11 cellular contexts compared by ENCODE assay signal in genomic region chr5:68086857-68087256, GRCh38.
A peak's percentile ranks its signal among the peaks of the same experiment; 100 is the strongest.
DNase-seq lines count a peak whose midpoint lies in the region; ATAC-seq and TF ChIP-seq lines count a peak whose summit lies in the region.
"Had no signal": no experiment of that assay in that cellular context is flagged by ENCODE, and none has a peak within 500 bp of the region (broad histone marks: within the 10 kb centered on the region; RNA-seq: fewer than 3 reads in every experiment).

No MANE protein-coding gene starts in this region.

- peak overlapping the region; percentile 76 for H3K27ac ChIP-seq in angular gyrus (ENCODE audit: low read depth, low read length)

- H3K27me3 Mint-ChIP-seq in type B pancreatic cell: peaks cover 7% of the 10 kb centered on the region

- no peak overlapping the region for H3K4me3 Mint-ChIP-seq in type B pancreatic cell
- H3K4me3 Mint-ChIP-seq: CD4-positive, alpha-beta memory T cell; WTC11 had no signal

- no peak overlapping the region for H3K4me3 ChIP-seq in BJ (ENCODE audit: low read depth, low read length)

- H3K36me3 Mint-ChIP-seq in type B pancreatic cell: peaks cover 3% of the 10 kb centered on the region
- H3K36me3 Mint-ChIP-seq: CD4-positive, alpha-beta memory T cell had no signal

- POLR2A ChIA-PET in BJ (lab: Charles Lee): interaction anchor here (0.7 kb wide), 1 partner anchor 393 kb away, joined by 3 read pairs; no protein-coding TSS in a partner anchor

- no peaks in the 10 kb centered on the region for H3K36me3 ChIP-seq in BJ (ENCODE audit: control insufficient read depth, insufficient read depth, low read length)

- TF ChIP-seq CTCF in BJ (IDR thresholded peaks at IDR 0.05; ENCODE audit: insufficient read depth, low read depth, low read length): no peak
- no peak for TF ChIP-seq CTCF in type B pancreatic cell (conservative IDR thresholded peaks at IDR 0.05)

- no peak overlapping the region for H3K27ac Mint-ChIP-seq in type B pancreatic cell
- H3K27ac Mint-ChIP-seq: CD4-positive, alpha-beta memory T cell; WTC11 had no signal

- intact Hi-C loops in Right ventricle myocardium superior (cut with DNase I): no loop called here

- ATAC-seq in Right ventricle myocardium superior (ENCODE audit: poor library complexity): peak; percentile 77
- no peak for ATAC-seq in GM18870 (IDR thresholded peaks at IDR 0.05; ENCODE audit: unreplicated experiment)
- no peak for ATAC-seq in HG03565 (IDR thresholded peaks at IDR 0.05; ENCODE audit: unreplicated experiment)
- ATAC-seq: WTC11 had no signal

- H3K4me1 Mint-ChIP-seq in type B pancreatic cell (ENCODE audit: unreplicated experiment): peaks cover 9% of the 10 kb centered on the region
- H3K4me1 Mint-ChIP-seq: CD4-positive, alpha-beta memory T cell; WTC11 had no signal

- peak; percentile 47 for DNase-seq in BJ (ENCODE audit: low read depth)
- DNase-seq in Right ventricle myocardium superior: peak; percentile 46
- DNase-seq in renal cortical epithelial cell (ENCODE audit: low read depth): peak; percentile 69
- DNase-seq in iPS-NIHi7 (ENCODE audit: extremely low spot score): no peak
- no peak for DNase-seq in type B pancreatic cell (ENCODE audit: extremely low spot score, unreplicated experiment)
- DNase-seq: activated effector memory CD4-positive, alpha-beta T cell treated with anti-CD3 and anti-CD28 coated beads, Interleukin-2, amount 50 U/mL, for 16 hours; CD4-positive, alpha-beta memory T cell had no signal

- CTCF ChIA-PET in BJ (lab: Yijun Ruan, JAX): interaction anchor here (0.7 kb wide), 1 partner anchor 793 kb away, joined by 3 read pairs; no protein-coding TSS in a partner anchor

- H3K9me3 Mint-ChIP-seq in type B pancreatic cell: peaks cover 8% of the 10 kb centered on the region

- H3K27me3 ChIP-seq in BJ (ENCODE audit: control insufficient read depth, insufficient read depth, low read length): no peaks in the 10 kb centered on the region

Comparison
In these comparisons a context has a peak if more than half of its experiments do, and no peak if none do; other contexts are left out.
1. DNase-seq: peak in BJ (single experiment), Right ventricle myocardium superior (single experiment) and renal cortical epithelial cell (single experiment); none in iPS-NIHi7 (single experiment) and type B pancreatic cell (single experiment).